14 cellular contexts compared by ENCODE assay signal in the genomic region with DNA sequence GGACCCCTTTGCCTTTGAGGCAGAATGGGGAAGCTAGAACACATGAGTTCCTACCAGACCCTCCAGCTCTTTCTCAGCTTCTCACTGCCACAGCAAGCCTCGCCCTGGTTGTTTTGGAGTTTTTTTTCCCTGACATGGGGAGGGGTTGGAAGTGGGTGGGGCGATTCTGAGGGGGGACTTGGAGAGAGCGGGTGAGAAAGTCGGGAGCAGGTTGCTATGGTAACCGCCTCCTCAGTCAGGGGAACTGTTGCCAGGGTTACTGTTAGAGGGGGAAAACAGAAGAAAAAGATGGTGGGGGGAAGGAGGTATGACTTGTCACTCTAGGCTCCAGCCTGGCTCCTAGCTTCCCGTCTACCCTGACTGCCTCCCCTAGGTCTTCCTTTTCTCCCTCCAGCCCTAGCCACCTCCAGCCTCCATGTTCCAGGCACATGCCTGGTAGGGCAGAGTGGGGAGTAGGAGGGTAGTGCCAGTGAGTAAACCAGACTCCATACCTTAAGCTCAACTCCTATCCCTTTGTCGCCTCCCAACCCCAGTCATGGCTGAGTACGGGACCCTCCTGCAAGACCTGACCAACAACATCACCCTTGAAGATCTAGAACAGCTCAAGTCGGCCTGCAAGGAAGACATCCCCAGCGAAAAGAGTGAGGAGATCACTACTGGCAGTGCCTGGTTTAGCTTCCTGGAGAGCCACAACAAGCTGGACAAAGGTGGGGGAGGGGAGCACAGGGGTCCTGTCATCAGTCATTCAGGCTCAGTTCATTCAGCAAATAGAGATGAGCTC. TPM values are rescaled to one million over a fixed set of nuclear protein-coding genes. Genes with fewer than 3 reads are reported as not detected.
A peak's percentile ranks its signal among the peaks of the same experiment; 100 is the strongest.
DNase-seq lines count a peak whose midpoint lies in the region; ATAC-seq and TF ChIP-seq lines count a peak whose summit lies in the region.
"Had no signal": no experiment of that assay in that cellular context is flagged by ENCODE, and none has a peak within 500 bp of the region (broad histone marks: within the 10 kb centered on the region; RNA-seq: fewer than 3 reads in every experiment).

No MANE protein-coding gene starts in this region.

- no peak overlapping the region for H3K9ac ChIP-seq in HCT116 (ENCODE audit: low read length)

- TF ChIP-seq POLR2A in HCT116 (IDR thresholded peaks at IDR 0.05; ENCODE audit: borderline replicate concordance, extremely low read depth, insufficient read depth, insufficient read length) = no peak

- CTCF ChIA-PET in AG04450 (lab: Charles Lee) = interaction anchor here (0.7 to 2.4 kb wide), 6 partner anchors 9 to 126 kb away, joined by 3 to 18 read pairs (median 8); no protein-coding TSS in a partner anchor
- CTCF ChIA-PET in HCT116 (lab: Charles Lee) = interaction anchor here (1.3 kb wide), 1 partner anchor 18 kb away, joined by 4 read pairs; no protein-coding TSS in a partner anchor
- CTCF ChIA-PET in activated CD8-positive, alpha-beta T cell treated with anti-CD3 and anti-CD28 coated beads for 36 hours (lab: Charles Lee) = interaction anchor here (0.7 to 2.4 kb wide), 5 partner anchors 8 to 132 kb away, joined by 3 to 7 read pairs (median 4); no protein-coding TSS in a partner anchor

- H3K4me3 ChIP-seq in AG04450 (ENCODE audit: low read depth, low read length) = no peak overlapping the region
- no peak overlapping the region for H3K4me3 ChIP-seq in HCT116 (replicated peaks in 1 of 2; ENCODE audit: low read depth in 1 of 2, low read length in 2 of 2)

- H3K27me3 ChIP-seq in AG04450 (ENCODE audit: control insufficient read depth, insufficient read depth, low read length) = no peaks in the 10 kb centered on the region
- H3K27me3 ChIP-seq in HCT116 (ENCODE audit: insufficient read depth, low read length) = no peaks in the 10 kb centered on the region

- H3K9me3 ChIP-seq in AG04450 (ENCODE audit: control insufficient read depth, insufficient read depth, low read length) (no peaks in the 10 kb centered on the region), HCT116 (ENCODE audit: control insufficient read depth in 1 of 2, insufficient read depth in 1 of 2, low read depth in 1 of 2, low read length in 2 of 2) (no peaks in the 10 kb centered on the region)

- no peak for TF ChIP-seq RAD21 in HCT116 (IDR thresholded peaks at IDR 0.05; ENCODE audit: low read depth)

- no peak for DNase-seq in AG04450 (ENCODE audit: low read depth, low spot score)
- DNase-seq in HCT116 (ENCODE audit: low read depth, low spot score) = no peak
- DNase-seq in nephron progenitor cell = no peak
- DNase-seq in activated CD8-positive, alpha-beta T cell treated with anti-CD3 and anti-CD28 coated beads for 36 hours = no peak
- DNase-seq: activated naive CD4-positive, alpha-beta T cell; CD4-positive, CD25-positive, alpha-beta regulatory T cell; NCI-H2107 had no signal

- H3K36me3 Mint-ChIP-seq in nephron progenitor cell (ENCODE audit: low read depth) = peaks cover 31% of the 10 kb centered on the region
- peaks cover 45% of the 10 kb centered on the region for H3K36me3 Mint-ChIP-seq in activated CD8-positive, alpha-beta T cell treated with anti-CD3 and anti-CD28 coated beads for 36 hours (ENCODE audit: low read depth)

- BruUV-seq in HCT116 (replicated peaks; lab: Mats Ljungman, UMichigan) = no TSS peak

- peaks cover 3% of the 10 kb centered on the region for H3K27me3 Mint-ChIP-seq in nephron progenitor cell (ENCODE audit: low read depth, poor library complexity)
- no peaks in the 10 kb centered on the region for H3K27me3 Mint-ChIP-seq in activated CD8-positive, alpha-beta T cell treated with anti-CD3 and anti-CD28 coated beads for 36 hours
- H3K27me3 Mint-ChIP-seq: CD4-positive, CD25-positive, alpha-beta regulatory T cell; progenitor cell of endocrine pancreas had no signal

- no peak overlapping the region for H3K4me2 ChIP-seq in HCT116 (ENCODE audit: low read length)

- H3K4me1 Mint-ChIP-seq in nephron progenitor cell = peaks cover 50% of the 10 kb centered on the region
- peaks cover 35% of the 10 kb centered on the region for H3K4me1 Mint-ChIP-seq in activated CD8-positive, alpha-beta T cell treated with anti-CD3 and anti-CD28 coated beads for 36 hours (ENCODE audit: low read depth)

- peaks cover 40% of the 10 kb centered on the region for H3K79me2 ChIP-seq in HCT116 (ENCODE audit: insufficient read depth, low read length)

- peak overlapping the region; percentile 24 for H3K27ac Mint-ChIP-seq in nephron progenitor cell
- H3K27ac Mint-ChIP-seq in activated CD8-positive, alpha-beta T cell treated with anti-CD3 and anti-CD28 coated beads for 36 hours = no peak overlapping the region
- H3K27ac Mint-ChIP-seq: progenitor cell of endocrine pancreas had no signal

- intact Hi-C loops in HCT116 (cut with micrococcal nuclease) = no loop called here
- intact Hi-C loops in activated CD8-positive, alpha-beta T cell treated with anti-CD3 and anti-CD28 coated beads for 36 hours (cut with micrococcal nuclease) = no loop called here

- H3K4me3 Mint-ChIP-seq in nephron progenitor cell = no peak overlapping the region
- no peak overlapping the region for H3K4me3 Mint-ChIP-seq in activated CD8-positive, alpha-beta T cell treated with anti-CD3 and anti-CD28 coated beads for 36 hours
- H3K4me3 Mint-ChIP-seq: CD4-positive, CD25-positive, alpha-beta regulatory T cell had no signal

- POLR2A ChIA-PET in AG04450 (lab: Yijun Ruan, JAX) = no interaction called here
- POLR2A ChIA-PET in HCT116 (lab: Charles Lee) = no interaction called here
- POLR2A ChIA-PET in activated CD8-positive, alpha-beta T cell treated with anti-CD3 and anti-CD28 coated beads for 36 hours (lab: Charles Lee) = interaction anchor here (0.7 to 1.1 kb wide), 3 partner anchors 9 to 74 kb away, joined by 3 read pairs; no protein-coding TSS in a partner anchor

- TF ChIP-seq CTCF in AG04450 (IDR thresholded peaks at IDR 0.05; ENCODE audit: low read depth, low read length) (no peak), HCT116 (IDR thresholded peaks at IDR 0.05 in 2 of 3, conservative IDR thresholded peaks at IDR 0.05 in 1 of 3; ENCODE audit: borderline replicate concordance in 1 of 3, insufficient read depth in 1 of 3, low read depth in 2 of 3, low read length in 2 of 3) (no peak), nephron progenitor cell (IDR thresholded peaks at IDR 0.05) (no peak)
- TF ChIP-seq CTCF in activated CD8-positive, alpha-beta T cell treated with anti-CD3 and anti-CD28 coated beads for 36 hours (IDR thresholded peaks at IDR 0.05) = no peak

- H3K4me1 ChIP-seq in HCT116 (ENCODE audit: control insufficient read depth in 1 of 2, insufficient read depth in 2 of 2, low read length in 2 of 2) = peaks cover 5 to 10% of the 10 kb centered on the region in 2 experiments; a peak in 3 of 4 replicates

- H2AFZ ChIP-seq in HCT116 (ENCODE audit: low read depth, low read length, poor library complexity, severe bottlenecking) = no peak overlapping the region

- H3K9me3 Mint-ChIP-seq in nephron progenitor cell = no peaks in the 10 kb centered on the region
- H3K9me3 Mint-ChIP-seq in activated CD8-positive, alpha-beta T cell treated with anti-CD3 and anti-CD28 coated beads for 36 hours = no peaks in the 10 kb centered on the region
- H3K9me3 Mint-ChIP-seq: CD4-positive, CD25-positive, alpha-beta regulatory T cell had no signal

- H3K9me2 ChIP-seq in HCT116 (ENCODE audit: insufficient read depth) = no peaks in the 10 kb centered on the region

- 0 out of 2 replicates have a peak, but pooled peaks cover 4% of the 10 kb centered on the region for H4K20me1 ChIP-seq in HCT116 (ENCODE audit: insufficient read depth)

- RAD21 ChIA-PET in HCT116 (lab: Charles Lee; ENCODE audit: low non-redundant PET in 1 of 2, low total read pairs in 2 of 2, uncharacterized antibody in 2 of 2, unreplicated experiment in 2 of 2) = no interaction called here

- ATAC-seq in HCT116 = no peak
- ATAC-seq in GM21423 (IDR thresholded peaks at IDR 0.05; ENCODE audit: unreplicated experiment) = no peak
- no peak for ATAC-seq in GM21737 (IDR thresholded peaks at IDR 0.05; ENCODE audit: unreplicated experiment)
- ATAC-seq in activated CD8-positive, alpha-beta T cell treated with anti-CD3 and anti-CD28 coated beads for 36 hours = no peak
- no peak for ATAC-seq in HG02981 (IDR thresholded peaks at IDR 0.05; ENCODE audit: unreplicated experiment)

- peaks cover 42 to 62% of the 10 kb centered on the region in 2 experiments; a peak in 3 of 4 replicates for H3K36me3 ChIP-seq in HCT116 (ENCODE audit: control insufficient read depth in 1 of 2, insufficient read depth in 2 of 2, low read length in 2 of 2)

- H3K27ac ChIP-seq in AG04450 (ENCODE audit: low read depth, low read length) (peak overlapping the region; percentile 21), HCT116 (ENCODE audit: low read depth, low read length) (no peak overlapping the region), cingulate gyrus (ENCODE audit: low read depth, low read length) (peak overlapping the region; percentile 90)
- H3K27ac ChIP-seq: VCaP had no signal

TF ChIP-seq in HCT116, 20 proteins besides CTCF, POLR2A, EP300 and RAD21:
- TF ChIP-seq TCF7L2 (IDR thresholded peaks at IDR 0.05; ENCODE audit: borderline replicate concordance, extremely low read depth, insufficient read depth, insufficient read length) (no peak), POLR2AphosphoS5 (IDR thresholded peaks at IDR 0.05; ENCODE audit: low read depth, low read length) (0 out of 2 replicates have a peak, but pooled peaks have one; percentile 25)

RNA-seq across cellular contexts. Expression of a gene that starts 6.0 kb away (rescaled TPM):
- polyA plus RNA-seq in AG04450 (2011; rRNA removed) = 512 and 555 TPM in 2 replicates
- 285 and 334 TPM in 2 replicates for polyA minus RNA-seq in AG04450 (2011; rRNA and poly(A)+ RNA removed)
- total RNA-seq in HCT116 (2021; ENCODE audit: unreplicated experiment) = 44.0 TPM
- 62.8 and 68.8 TPM in 2 replicates for polyA plus RNA-seq in HCT116 (2012)
- 10 to 100 TPM; 31.8 to 34.1 TPM for total RNA-seq in activated CD8-positive, alpha-beta T cell treated with anti-CD3 and anti-CD28 coated beads for 36 hours

RNA-seq across cellular contexts. Expression of a gene that starts 20.8 kb away (rescaled TPM):
- 0.17 and 0.20 TPM in 2 replicates for polyA plus RNA-seq in AG04450 (2011; rRNA removed)
- 0.17 TPM in 1 of 2 replicates, not detected in the other for polyA minus RNA-seq in AG04450 (2011; rRNA and poly(A)+ RNA removed)
- total RNA-seq in HCT116 (2021; ENCODE audit: unreplicated experiment) = not detected
- 0.04 TPM in 1 of 2 replicates, not detected in the other for polyA plus RNA-seq in HCT116 (2012)
- not detected for total RNA-seq in activated CD8-positive, alpha-beta T cell treated with anti-CD3 and anti-CD28 coated beads for 36 hours
- total RNA-seq: CD4-positive, CD25-positive, alpha-beta regulatory T cell; progenitor cell of endocrine pancreas; RPMI7951 had no signal
- polyA plus RNA-seq: CD4-positive, CD25-positive, alpha-beta regulatory T cell had no signal

RNA-seq across cellular contexts. Expression of a gene that starts 51.1 kb away (rescaled TPM):
- 108 and 111 TPM in 2 replicates for polyA plus RNA-seq in AG04450 (2011; rRNA removed)
- 96.4 and 105 TPM in 2 replicates for polyA minus RNA-seq in AG04450 (2011; rRNA and poly(A)+ RNA removed)
- 98.1 TPM for total RNA-seq in HCT116 (2021; ENCODE audit: unreplicated experiment)
- polyA plus RNA-seq in HCT116 (2012) = 79.1 and 82.5 TPM in 2 replicates
- 100 to 1,000 TPM; 116 TPM for total RNA-seq in activated CD8-positive, alpha-beta T cell treated with anti-CD3 and anti-CD28 coated beads for 36 hours

RNA-seq across cellular contexts. Expression of a gene that starts 59.8 kb away (rescaled TPM):
- polyA plus RNA-seq in AG04450 (2011; rRNA removed) = not detected in 2 replicates
- not detected in 2 replicates for polyA minus RNA-seq in AG04450 (2011; rRNA and poly(A)+ RNA removed)
- not detected for total RNA-seq in HCT116 (2021; ENCODE audit: unreplicated experiment)
- polyA plus RNA-seq in HCT116 (2012) = not detected in 2 replicates
- total RNA-seq in activated CD8-positive, alpha-beta T cell treated with anti-CD3 and anti-CD28 coated beads for 36 hours = not detected
- total RNA-seq: CD4-positive, CD25-positive, alpha-beta regulatory T cell; progenitor cell of endocrine pancreas; RPMI7951 had no signal
- polyA plus RNA-seq: CD4-positive, CD25-positive, alpha-beta regulatory T cell had no signal
